Comparison of ENCODE assay signal across 8 cellular contexts in genomic region chr13:35979378-35979911, GRCh38.
A peak's percentile ranks its signal among the peaks of the same experiment; 100 is the strongest.
DNase-seq lines count a peak whose midpoint lies in the region; ATAC-seq and TF ChIP-seq lines count a peak whose summit lies in the region.

No MANE protein-coding gene starts in this region.

- H3K36me3 Mint-ChIP-seq in activated naive CD8-positive, alpha-beta T cell treated with anti-CD3 and anti-CD28 coated beads for 36 hours = no peaks in the 10 kb centered on the region

- no peak overlapping the region for H3K4me3 ChIP-seq in mesodermal cell (ENCODE audit: extremely low read depth, insufficient read depth, low read length, poor library complexity, severe bottlenecking)
- no peak overlapping the region for H3K4me3 ChIP-seq in tibial nerve

- peak; percentile 89 for DNase-seq in NCI-H446 treated with DMSO at 0.1 percent for 48 hours (lab: John Stamatoyannopoulos, UW)
- no peak for DNase-seq in epithelial cell of prostate (ENCODE audit: low read depth, low spot score)
- DNase-seq in tibial nerve (ENCODE audit: low spot score in 2 of 2) = peak; percentile 79 to 94
- no peak for DNase-seq in NCI-H1417 (lab: John Stamatoyannopoulos, UW)
- no peak for DNase-seq in UCSD-AML1 (lab: John Stamatoyannopoulos, UW; ENCODE audit: unreplicated experiment)
- no peak for DNase-seq in activated naive CD8-positive, alpha-beta T cell treated with anti-CD3 and anti-CD28 coated beads for 36 hours

- H3K27ac ChIP-seq in epithelial cell of prostate (peak overlapping the region; percentile 21), mesodermal cell (ENCODE audit: low read depth, low read length, severe bottlenecking) (peak overlapping the region; percentile 70), tibial nerve (peak overlapping the region; percentile 31 to 86 (median 80))

- 85 to 88% methylated on average over 6 of the region's 8 CpGs for WGBS in mesodermal cell (ENCODE audit: insufficient coverage in 2 of 2), 2 experiments
- whole genome bisulfite sequencing in tibial nerve, 2 donors = 44 to 47% methylated on average over 8 of the region's 8 CpGs

- H3K27me3 Mint-ChIP-seq in activated naive CD8-positive, alpha-beta T cell treated with anti-CD3 and anti-CD28 coated beads for 36 hours = peaks cover 6% of the 10 kb centered on the region

- no peak for ATAC-seq in HG03280 (IDR thresholded peaks at IDR 0.05; ENCODE audit: unreplicated experiment)

- H3K27me3 ChIP-seq in tibial nerve = no peaks in the 10 kb centered on the region

- no peak overlapping the region for H3K4me3 Mint-ChIP-seq in activated naive CD8-positive, alpha-beta T cell treated with anti-CD3 and anti-CD28 coated beads for 36 hours

- no peak overlapping the region for H3K27ac Mint-ChIP-seq in activated naive CD8-positive, alpha-beta T cell treated with anti-CD3 and anti-CD28 coated beads for 36 hours

- H3K4me1 ChIP-seq in mesodermal cell (ENCODE audit: control insufficient read depth, insufficient read depth, low read length, poor library complexity, severe bottlenecking) = peaks cover 9% of the 10 kb centered on the region
- H3K4me1 ChIP-seq in tibial nerve = peaks cover 0 to 9% (median 3%) of the 10 kb centered on the region in 4 donors

- TF ChIP-seq POLR2A in tibial nerve (IDR thresholded peaks at IDR 0.05) = no peak

- no peak for TF ChIP-seq CTCF in tibial nerve (IDR thresholded peaks at IDR 0.05)

- H3K36me3 ChIP-seq in mesodermal cell (ENCODE audit: control insufficient read depth, insufficient read depth, low read length) (no peaks in the 10 kb centered on the region), tibial nerve (no peaks in the 10 kb centered on the region)

- H3K9me3 ChIP-seq in mesodermal cell (ENCODE audit: control insufficient read depth, low read length) = peaks cover 14% of the 10 kb centered on the region
- H3K9me3 ChIP-seq in tibial nerve = no peaks in the 10 kb centered on the region

- no peaks in the 10 kb centered on the region for H3K4me1 Mint-ChIP-seq in activated naive CD8-positive, alpha-beta T cell treated with anti-CD3 and anti-CD28 coated beads for 36 hours

- peak; percentile 66 to 93 for TF ChIP-seq EP300 in tibial nerve (IDR thresholded peaks at IDR 0.05)

- H3K9me3 Mint-ChIP-seq in activated naive CD8-positive, alpha-beta T cell treated with anti-CD3 and anti-CD28 coated beads for 36 hours = peaks cover 3% of the 10 kb centered on the region

Comparison
In these comparisons a context has a peak if more than half of its experiments do, and no peak if none do; other contexts are left out.
1. DNase-seq: peak in NCI-H446 treated with DMSO at 0.1 percent for 48 hours (single experiment) and tibial nerve (2 of 2); none in epithelial cell of prostate (single experiment), NCI-H1417 (0 of 3), UCSD-AML1 (single experiment) and activated naive CD8-positive, alpha-beta T cell treated with anti-CD3 and anti-CD28 coated beads for 36 hours (single experiment).
2. H3K27ac ChIP-seq: peak in every context shown above with its lines; median percentile 80 in tibial nerve; 70 in mesodermal cell; 21 in epithelial cell of prostate.